Comparison of ENCODE assay signal across 14 cellular contexts in the genomic region with DNA sequence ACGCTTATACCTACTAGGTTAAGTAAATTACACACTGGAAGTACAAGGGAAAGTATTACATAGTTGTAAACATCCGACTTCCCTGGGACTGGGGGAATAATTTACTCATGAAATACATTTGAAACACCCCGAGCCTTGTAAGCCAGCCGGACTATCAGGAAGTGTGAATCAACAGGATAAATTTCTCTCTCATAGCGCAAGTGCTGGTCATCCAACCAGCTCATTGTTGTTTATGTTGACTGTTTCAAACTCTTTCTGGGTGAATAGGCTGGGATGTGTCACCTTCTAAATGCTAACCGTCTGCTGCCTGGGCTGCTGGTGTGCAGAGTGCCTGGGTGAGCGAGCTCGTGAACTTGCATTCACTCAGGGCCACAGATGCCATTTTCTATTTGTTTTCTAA. TPM values are rescaled to one million over a fixed set of nuclear protein-coding genes. Genes with fewer than 3 reads are reported as not detected.
DNase-seq lines count a peak whose midpoint lies in the region; ATAC-seq and TF ChIP-seq lines count a peak whose summit lies in the region.
"Had no signal": no experiment of that assay in that cellular context is flagged by ENCODE, and none has a peak within 500 bp of the region (broad histone marks: within the 10 kb centered on the region; RNA-seq: fewer than 3 reads in every experiment).

No MANE protein-coding gene starts in this region.

- H3K36me3 ChIP-seq in BJ (ENCODE audit: control insufficient read depth, insufficient read depth, low read length) (no peaks in the 10 kb centered on the region), lower lobe of right lung (no peaks in the 10 kb centered on the region), adrenal gland (replicated peaks in 1 of 2) (no peaks in the 10 kb centered on the region), tibial nerve (no peaks in the 10 kb centered on the region)
- H3K36me3 ChIP-seq: left lung had no signal

- no peak for TF ChIP-seq EP300 in tibial nerve (IDR thresholded peaks at IDR 0.05)

- DNase-seq in BJ (ENCODE audit: low read depth) (peak; percentile 46), M059J (ENCODE audit: low read depth) (peak; percentile 93), cardiac fibroblast (ENCODE audit: low read depth in 2 of 2) (peak; percentile 80 to 98), lower lobe of right lung (no peak), adrenal gland (no peak), tibial nerve (ENCODE audit: low spot score in 2 of 2) (no peak)
- DNase-seq in effector CD4-positive, alpha-beta T cell = no peak
- DNase-seq: activated CD4-positive, alpha-beta T cell treated with anti-CD3 and anti-CD28 coated beads, Interleukin-2, amount 10 ng/mL, durations not matched to agents 24 days and 14 days; activated naive CD4-positive, alpha-beta T cell treated with anti-CD3 and anti-CD28 coated beads, Interleukin-2, amount 50 U/mL, for 16 hours; DMS 273 treated with DMSO at 0.1 percent for 48 hours; endodermal cell; left lung; SIG-M5 had no signal

- intact Hi-C loops in lower lobe of right lung (cut with DNase I) (no loop called here), adrenal gland (cut with DNase I) (loop anchor here in 1 of 2 donors (10.0 kb wide), 1 partner anchor 174 kb away; no protein-coding TSS in a partner anchor)

- peak overlapping the region; percentile 41 for H3K27ac ChIP-seq in lower lobe of right lung
- peak overlapping the region in 1 of 5 donors; percentile 15 for H3K27ac ChIP-seq in adrenal gland
- no peak overlapping the region for H3K27ac ChIP-seq in tibial nerve

- TF ChIP-seq POLR2A in adrenal gland (IDR thresholded peaks at IDR 0.05) = no peak
- no peak for TF ChIP-seq POLR2A in tibial nerve (IDR thresholded peaks at IDR 0.05)

- TF ChIP-seq CTCF in BJ (IDR thresholded peaks at IDR 0.05; ENCODE audit: insufficient read depth, low read depth, low read length) (no peak), cardiac fibroblast (IDR thresholded peaks at IDR 0.05; ENCODE audit: low read depth, low read length) (no peak), lower lobe of right lung (IDR thresholded peaks at IDR 0.05) (no peak), adrenal gland (IDR thresholded peaks at IDR 0.05) (no peak), tibial nerve (IDR thresholded peaks at IDR 0.05) (no peak)

- H3K4me3 ChIP-seq in BJ (ENCODE audit: low read depth, low read length) = no peak overlapping the region
- H3K4me3 ChIP-seq in cardiac fibroblast (replicated peaks in 1 of 2; ENCODE audit: low read depth in 2 of 2, low read length in 2 of 2) = peak overlapping the region in 1 of 2 donors; percentile 6
- no peak overlapping the region for H3K4me3 ChIP-seq in lower lobe of right lung
- H3K4me3 ChIP-seq in adrenal gland = no peak overlapping the region
- no peak overlapping the region for H3K4me3 ChIP-seq in tibial nerve
- H3K4me3 ChIP-seq: left lung had no signal

- H3K4me1 ChIP-seq in lower lobe of right lung = peaks cover 34% of the 10 kb centered on the region
- H3K4me1 ChIP-seq in adrenal gland (replicated peaks in 1 of 2) = peaks cover 17 to 28% of the 10 kb centered on the region in 2 donors
- peaks cover 0 to 30% (median 20%) of the 10 kb centered on the region in 4 donors for H3K4me1 ChIP-seq in tibial nerve

- H3K27me3 ChIP-seq in BJ (ENCODE audit: control insufficient read depth, insufficient read depth, low read length) (peaks cover 15% of the 10 kb centered on the region), lower lobe of right lung (ENCODE audit: low read depth) (peaks cover 37% of the 10 kb centered on the region), adrenal gland (peaks cover 27% of the 10 kb centered on the region), tibial nerve (peaks cover 0 to 64% of the 10 kb centered on the region in 2 donors)

- POLR2A ChIA-PET in BJ (lab: Charles Lee) = no interaction called here

- ATAC-seq in lower lobe of right lung (no peak), GM18519 (IDR thresholded peaks at IDR 0.05; ENCODE audit: low FRiP score, unreplicated experiment) (no peak)
- ATAC-seq: left lung had no signal

- WGBS in adrenal gland, 4 donors = 64 to 79% (median 68%) methylated on average over 8 of the region's 8 CpGs
- WGBS in tibial nerve, 2 donors = 77 to 79% methylated on average over 8 of the region's 8 CpGs

- no peaks in the 10 kb centered on the region for H3K9me3 ChIP-seq in lower lobe of right lung
- no peaks in the 10 kb centered on the region for H3K9me3 ChIP-seq in adrenal gland (replicated peaks in 1 of 3)
- H3K9me3 ChIP-seq in tibial nerve = no peaks in the 10 kb centered on the region
- H3K9me3 ChIP-seq: left lung had no signal

- CTCF ChIA-PET in BJ (lab: Yijun Ruan, JAX) = interaction anchor here (3.5 kb wide), 1 partner anchor 8 kb away, joined by 12 read pairs; no protein-coding TSS in a partner anchor

RNA-seq across cellular contexts. Expression of gene BMP6, which starts 5.0 kb away (rescaled TPM):
- polyA plus RNA-seq in BJ (2011; rRNA removed) (0.06 and 0.10 TPM in 2 replicates), adrenal gland (1 to 10 TPM; 1.4 to 3.4 (median 2.6) TPM)
- 0.10 and 0.14 TPM in 2 replicates for polyA minus RNA-seq in BJ (2011; rRNA and poly(A)+ RNA removed)
- total RNA-seq in M059J (2014; rRNA removed; shearing (Covaris generic)) = not detected in 2 replicates
- total RNA-seq in lower lobe of right lung (6.6 TPM), adrenal gland (1 to 10 TPM; 1.7 to 6.3 (median 4.5) TPM), tibial nerve (1 to 10 TPM; 4.8 to 8.8 (median 7.3) TPM)

Comparison
In these comparisons a context has a peak if more than half of its experiments do, and no peak if none do; other contexts are left out.
1. DNase-seq: peak in BJ (single experiment), M059J (single experiment) and cardiac fibroblast (2 of 2); none in lower lobe of right lung (single experiment), effector CD4-positive, alpha-beta T cell (single experiment), adrenal gland (0 of 7) and tibial nerve (0 of 2).